1 cellular context compared by ENCODE assay signal in the genomic region with DNA sequence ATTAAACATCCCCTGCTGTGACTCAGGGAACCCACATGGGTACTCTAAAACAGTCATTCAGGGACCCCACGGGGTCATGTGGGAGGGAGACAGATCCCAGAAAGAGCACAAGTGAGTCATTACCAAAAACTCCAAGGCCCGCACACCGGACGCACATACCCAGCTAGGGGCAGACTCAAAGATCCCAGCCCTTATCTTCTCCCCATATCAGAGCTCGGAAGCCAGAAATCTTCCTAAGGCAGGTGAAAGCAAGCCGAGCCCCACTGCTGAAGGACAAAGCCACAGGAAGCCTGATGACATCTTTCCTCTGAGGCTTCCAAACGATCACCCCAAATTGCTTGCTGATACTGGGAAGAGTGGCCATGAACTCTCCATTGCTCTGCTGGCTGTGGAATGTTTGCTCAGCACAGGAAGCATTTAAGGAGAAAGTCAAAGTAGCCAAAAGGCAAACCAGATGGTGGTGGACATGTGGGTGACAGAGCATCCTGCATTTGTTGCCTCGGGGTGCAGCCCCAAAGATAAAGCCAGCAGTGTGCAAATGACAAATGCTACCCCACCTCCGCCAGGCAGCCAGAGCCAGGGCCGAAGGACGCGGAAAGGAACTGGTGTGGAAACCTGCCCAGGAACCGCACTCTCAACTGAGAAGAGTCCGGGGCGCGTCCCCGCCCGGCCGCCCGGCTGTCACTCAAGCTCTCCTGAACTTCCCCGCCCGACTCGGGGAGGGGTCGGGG.
TF ChIP-seq lines count a peak whose summit lies in the region.

No MANE protein-coding gene starts in this region.

TF ChIP-seq in HepG2, 621 proteins besides CTCF, POLR2A, EP300 and RAD21 (continued from another document and continues in another):
- TF ChIP-seq, protein P1, sequence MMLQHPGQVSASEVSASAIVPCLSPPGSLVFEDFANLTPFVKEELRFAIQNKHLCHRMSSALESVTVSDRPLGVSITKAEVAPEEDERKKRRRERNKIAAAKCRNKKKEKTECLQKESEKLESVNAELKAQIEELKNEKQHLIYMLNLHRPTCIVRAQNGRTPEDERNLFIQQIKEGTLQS (CRISPR knock-in tag; IDR thresholded peaks at IDR 0.05) = no peak
- TF ChIP-seq ZNF644 (CRISPR knock-in tag; IDR thresholded peaks at IDR 0.05; ENCODE audit: low read depth) (peak; percentile 45; the same call in 1 of the 2 replicates), KDM3A (CRISPR knock-in tag; IDR thresholded peaks at IDR 0.05; ENCODE audit: low read depth) (0 out of 2 replicates have a peak, but pooled peaks have one; percentile 25), PHF20 (CRISPR knock-in tag; IDR thresholded peaks at IDR 0.05) (0 out of 2 replicates have a peak, but pooled peaks have one; percentile 22), ZNF230 (CRISPR knock-in tag; IDR thresholded peaks at IDR 0.05) (peak; percentile 61; the same call in 1 of the 2 replicates), RXRA (CRISPR knock-in tag; IDR thresholded peaks at IDR 0.05) (peak; percentile 51; the same call in 1 of the 2 replicates), ZC3H13 (CRISPR knock-in tag; IDR thresholded peaks at IDR 0.05) (peak; percentile 53; the same call in 1 of the 2 replicates), DMAP1 (CRISPR knock-in tag; IDR thresholded peaks at IDR 0.05) (peak; percentile 71; the same call in 1 of the 2 replicates), SALL2 (CRISPR knock-in tag; IDR thresholded peaks at IDR 0.05) (0 out of 2 replicates have a peak, but pooled peaks have one; percentile 29), ZEB1 (IDR thresholded peaks at IDR 0.05; ENCODE audit: insufficient replicate concordance, low read depth) (peak; percentile 9), ZFP36 (IDR thresholded peaks at IDR 0.05; ENCODE audit: borderline replicate concordance, low read depth, low read length, partially characterized antibody) (no peak), TAF1 (CRISPR knock-in tag; IDR thresholded peaks at IDR 0.05) (peak; percentile 59), ELF1 (CRISPR knock-in tag; IDR thresholded peaks at IDR 0.05) (peak; percentile 8; the same call in 1 of the 2 replicates), CCDC6 (CRISPR knock-in tag; IDR thresholded peaks at IDR 0.05) (no peak), KDM2A (CRISPR knock-in tag; IDR thresholded peaks at IDR 0.05; ENCODE audit: borderline replicate concordance, low read depth) (no peak; the same call in 1 of the 2 replicates), MED1 (CRISPR knock-in tag; IDR thresholded peaks at IDR 0.05) (peak; percentile 48), THAP11 (CRISPR knock-in tag; IDR thresholded peaks at IDR 0.05) (peak; percentile 28; the same call in 1 of the 2 replicates), SOX6 (IDR thresholded peaks at IDR 0.05) (no peak), SOX6 (CRISPR knock-in tag; IDR thresholded peaks at IDR 0.05) (no peak), SP2 (CRISPR knock-in tag; IDR thresholded peaks at IDR 0.05) (0 out of 2 replicates have a peak, but pooled peaks have one; percentile 49), ZNF20 (CRISPR knock-in tag; IDR thresholded peaks at IDR 0.05) (no peak), SP4 (CRISPR knock-in tag; IDR thresholded peaks at IDR 0.05) (0 out of 2 replicates have a peak, but pooled peaks have one; percentile 12), ZBTB21 (CRISPR knock-in tag; IDR thresholded peaks at IDR 0.05) (0 out of 2 replicates have a peak, but pooled peaks have one; percentile 8), ZNF207 (IDR thresholded peaks at IDR 0.05; ENCODE audit: borderline replicate concordance) (no peak), ZNF274 (CRISPR knock-in tag; IDR thresholded peaks at IDR 0.05) (peak; percentile 53; the same call in 1 of the 2 replicates), DPF2 (CRISPR knock-in tag; IDR thresholded peaks at IDR 0.05; ENCODE audit: borderline replicate concordance, low read depth) (no peak), MEF2D (CRISPR knock-in tag; IDR thresholded peaks at IDR 0.05) (0 out of 2 replicates have a peak, but pooled peaks have one; percentile 38), SATB2 (CRISPR knock-in tag; IDR thresholded peaks at IDR 0.05) (0 out of 2 replicates have a peak, but pooled peaks have one; percentile 39), TARDBP (CRISPR knock-in tag; IDR thresholded peaks at IDR 0.05) (peak; percentile 17; the same call in 1 of the 2 replicates), PHF21A (CRISPR knock-in tag; IDR thresholded peaks at IDR 0.05) (peak; percentile 59; the same call in 1 of the 2 replicates), REPIN1 (CRISPR knock-in tag; IDR thresholded peaks at IDR 0.05; ENCODE audit: borderline replicate concordance, low read depth) (peak; percentile 68; the same call in 1 of the 2 replicates), MXI1 (IDR thresholded peaks at IDR 0.05; ENCODE audit: borderline replicate concordance, low read depth, low read length) (peak; percentile 26; the same call in 1 of the 3 replicates), ZNF781 (CRISPR knock-in tag; IDR thresholded peaks at IDR 0.05; ENCODE audit: borderline replicate concordance, not compliant biosample characterization) (peak; percentile 69), ZFP82 (CRISPR knock-in tag; IDR thresholded peaks at IDR 0.05; ENCODE audit: borderline replicate concordance) (no peak; the same call in 1 of the 2 replicates), CREM (IDR thresholded peaks at IDR 0.05) (peak; percentile 37; the same call in 1 of the 2 replicates), CREM (CRISPR knock-in tag; IDR thresholded peaks at IDR 0.05) (no peak)
- TF ChIP-seq, protein P2, sequence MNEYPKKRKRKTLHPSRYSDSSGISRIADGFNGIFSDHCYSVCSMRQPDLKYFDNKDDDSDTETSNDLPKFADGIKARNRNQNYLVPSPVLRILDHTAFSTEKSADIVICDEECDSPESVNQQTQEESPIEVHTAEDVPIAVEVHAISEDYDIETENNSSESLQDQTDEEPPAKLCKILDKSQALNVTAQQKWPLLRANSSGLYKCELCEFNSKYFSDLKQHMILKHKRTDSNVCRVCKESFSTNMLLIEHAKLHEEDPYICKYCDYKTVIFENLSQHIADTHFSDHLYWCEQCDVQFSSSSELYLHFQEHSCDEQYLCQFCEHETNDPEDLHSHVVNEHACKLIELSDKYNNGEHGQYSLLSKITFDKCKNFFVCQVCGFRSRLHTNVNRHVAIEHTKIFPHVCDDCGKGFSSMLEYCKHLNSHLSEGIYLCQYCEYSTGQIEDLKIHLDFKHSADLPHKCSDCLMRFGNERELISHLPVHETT (CRISPR knock-in tag; conservative IDR thresholded peaks at IDR 0.05) = peak; percentile 34; the same call in 1 of the 2 replicates
- TF ChIP-seq, protein P3, sequence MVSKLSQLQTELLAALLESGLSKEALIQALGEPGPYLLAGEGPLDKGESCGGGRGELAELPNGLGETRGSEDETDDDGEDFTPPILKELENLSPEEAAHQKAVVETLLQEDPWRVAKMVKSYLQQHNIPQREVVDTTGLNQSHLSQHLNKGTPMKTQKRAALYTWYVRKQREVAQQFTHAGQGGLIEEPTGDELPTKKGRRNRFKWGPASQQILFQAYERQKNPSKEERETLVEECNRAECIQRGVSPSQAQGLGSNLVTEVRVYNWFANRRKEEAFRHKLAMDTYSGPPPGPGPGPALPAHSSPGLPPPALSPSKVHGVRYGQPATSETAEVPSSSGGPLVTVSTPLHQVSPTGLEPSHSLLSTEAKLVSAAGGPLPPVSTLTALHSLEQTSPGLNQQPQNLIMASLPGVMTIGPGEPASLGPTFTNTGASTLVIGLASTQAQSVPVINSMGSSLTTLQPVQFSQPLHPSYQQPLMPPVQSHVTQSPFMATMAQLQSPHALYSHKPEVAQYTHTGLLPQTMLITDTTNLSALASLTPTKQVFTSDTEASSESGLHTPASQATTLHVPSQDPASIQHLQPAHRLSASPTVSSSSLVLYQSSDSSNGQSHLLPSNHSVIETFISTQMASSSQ (IDR thresholded peaks at IDR 0.05; ENCODE audit: low read depth) = no peak
- TF ChIP-seq, protein P3 (CRISPR knock-in tag; IDR thresholded peaks at IDR 0.05; ENCODE audit: borderline replicate concordance) = no peak
- TF ChIP-seq, protein P4, sequence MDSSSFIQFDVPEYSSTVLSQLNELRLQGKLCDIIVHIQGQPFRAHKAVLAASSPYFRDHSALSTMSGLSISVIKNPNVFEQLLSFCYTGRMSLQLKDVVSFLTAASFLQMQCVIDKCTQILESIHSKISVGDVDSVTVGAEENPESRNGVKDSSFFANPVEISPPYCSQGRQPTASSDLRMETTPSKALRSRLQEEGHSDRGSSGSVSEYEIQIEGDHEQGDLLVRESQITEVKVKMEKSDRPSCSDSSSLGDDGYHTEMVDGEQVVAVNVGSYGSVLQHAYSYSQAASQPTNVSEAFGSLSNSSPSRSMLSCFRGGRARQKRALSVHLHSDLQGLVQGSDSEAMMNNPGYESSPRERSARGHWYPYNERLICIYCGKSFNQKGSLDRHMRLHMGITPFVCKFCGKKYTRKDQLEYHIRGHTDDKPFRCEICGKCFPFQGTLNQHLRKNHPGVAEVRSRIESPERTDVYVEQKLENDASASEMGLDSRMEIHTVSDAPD (CRISPR knock-in tag; IDR thresholded peaks at IDR 0.05) = peak; percentile 76; the same call in 1 of the 2 replicates
- TF ChIP-seq, protein P5, sequence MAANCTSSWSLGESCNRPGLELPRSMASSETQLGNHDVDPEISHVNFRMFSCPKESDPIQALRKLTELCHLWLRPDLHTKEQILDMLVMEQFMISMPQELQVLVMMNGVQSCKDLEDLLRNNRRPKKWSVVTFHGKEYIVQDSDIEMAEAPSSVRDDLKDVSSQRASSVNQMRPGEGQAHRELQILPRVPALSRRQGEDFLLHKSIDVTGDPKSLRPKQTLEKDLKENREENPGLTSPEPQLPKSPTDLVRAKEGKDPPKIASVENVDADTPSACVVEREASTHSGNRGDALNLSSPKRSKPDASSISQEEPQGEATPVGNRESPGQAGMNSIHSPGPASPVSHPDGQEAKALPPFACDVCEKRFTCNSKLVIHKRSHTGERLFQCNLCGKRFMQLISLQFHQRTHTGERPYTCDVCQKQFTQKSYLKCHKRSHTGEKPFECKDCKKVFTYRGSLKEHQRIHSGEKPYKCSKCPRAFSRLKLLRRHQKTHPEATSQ (CRISPR knock-in tag; IDR thresholded peaks at IDR 0.05; ENCODE audit: borderline replicate concordance) = no peak
- TF ChIP-seq, protein P6, sequence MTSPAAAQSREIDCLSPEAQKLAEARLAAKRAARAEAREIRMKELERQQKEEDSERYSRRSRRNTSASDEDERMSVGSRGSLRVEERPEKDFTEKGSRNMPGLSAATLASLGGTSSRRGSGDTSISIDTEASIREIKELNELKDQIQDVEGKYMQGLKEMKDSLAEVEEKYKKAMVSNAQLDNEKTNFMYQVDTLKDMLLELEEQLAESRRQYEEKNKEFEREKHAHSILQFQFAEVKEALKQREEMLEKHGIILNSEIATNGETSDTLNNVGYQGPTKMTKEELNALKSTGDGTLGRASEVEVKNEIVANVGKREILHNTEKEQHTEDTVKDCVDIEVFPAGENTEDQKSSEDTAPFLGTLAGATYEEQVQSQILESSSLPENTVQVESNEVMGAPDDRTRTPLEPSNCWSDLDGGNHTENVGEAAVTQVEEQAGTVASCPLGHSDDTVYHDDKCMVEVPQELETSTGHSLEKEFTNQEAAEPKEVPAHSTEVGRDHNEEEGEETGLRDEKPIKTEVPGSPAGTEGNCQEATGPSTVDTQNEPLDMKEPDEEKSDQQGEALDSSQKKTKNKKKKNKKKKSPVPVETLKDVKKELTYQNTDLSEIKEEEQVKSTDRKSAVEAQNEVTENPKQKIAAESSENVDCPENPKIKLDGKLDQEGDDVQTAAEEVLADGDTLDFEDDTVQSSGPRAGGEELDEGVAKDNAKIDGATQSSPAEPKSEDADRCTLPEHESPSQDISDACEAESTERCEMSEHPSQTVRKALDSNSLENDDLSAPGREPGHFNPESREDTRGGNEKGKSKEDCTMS (CRISPR knock-in tag; conservative IDR thresholded peaks at IDR 0.05) = no peak
- TF ChIP-seq, protein P7, sequence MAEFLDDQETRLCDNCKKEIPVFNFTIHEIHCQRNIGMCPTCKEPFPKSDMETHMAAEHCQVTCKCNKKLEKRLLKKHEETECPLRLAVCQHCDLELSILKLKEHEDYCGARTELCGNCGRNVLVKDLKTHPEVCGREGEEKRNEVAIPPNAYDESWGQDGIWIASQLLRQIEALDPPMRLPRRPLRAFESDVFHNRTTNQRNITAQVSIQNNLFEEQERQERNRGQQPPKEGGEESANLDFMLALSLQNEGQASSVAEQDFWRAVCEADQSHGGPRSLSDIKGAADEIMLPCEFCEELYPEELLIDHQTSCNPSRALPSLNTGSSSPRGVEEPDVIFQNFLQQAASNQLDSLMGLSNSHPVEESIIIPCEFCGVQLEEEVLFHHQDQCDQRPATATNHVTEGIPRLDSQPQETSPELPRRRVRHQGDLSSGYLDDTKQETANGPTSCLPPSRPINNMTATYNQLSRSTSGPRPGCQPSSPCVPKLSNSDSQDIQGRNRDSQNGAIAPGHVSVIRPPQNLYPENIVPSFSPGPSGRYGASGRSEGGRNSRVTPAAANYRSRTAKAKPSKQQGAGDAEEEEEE (CRISPR knock-in tag; IDR thresholded peaks at IDR 0.05; ENCODE audit: borderline replicate concordance) = 0 out of 2 replicates have a peak, but pooled peaks have one; percentile 45
- TF ChIP-seq, protein P8, sequence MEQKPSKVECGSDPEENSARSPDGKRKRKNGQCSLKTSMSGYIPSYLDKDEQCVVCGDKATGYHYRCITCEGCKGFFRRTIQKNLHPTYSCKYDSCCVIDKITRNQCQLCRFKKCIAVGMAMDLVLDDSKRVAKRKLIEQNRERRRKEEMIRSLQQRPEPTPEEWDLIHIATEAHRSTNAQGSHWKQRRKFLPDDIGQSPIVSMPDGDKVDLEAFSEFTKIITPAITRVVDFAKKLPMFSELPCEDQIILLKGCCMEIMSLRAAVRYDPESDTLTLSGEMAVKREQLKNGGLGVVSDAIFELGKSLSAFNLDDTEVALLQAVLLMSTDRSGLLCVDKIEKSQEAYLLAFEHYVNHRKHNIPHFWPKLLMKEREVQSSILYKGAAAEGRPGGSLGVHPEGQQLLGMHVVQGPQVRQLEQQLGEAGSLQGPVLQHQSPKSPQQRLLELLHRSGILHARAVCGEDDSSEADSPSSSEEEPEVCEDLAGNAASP (CRISPR knock-in tag; IDR thresholded peaks at IDR 0.05; ENCODE audit: borderline replicate concordance) = peak; percentile 45
